Comparison of ENCODE assay signal across 15 cellular contexts in genomic region chr14:99749142-99749541, GRCh38. TPM values are rescaled to one million over a fixed set of nuclear protein-coding genes. Genes with fewer than 3 reads are reported as not detected.
DNase-seq lines count a peak whose midpoint lies in the region; TF ChIP-seq lines count a peak whose summit lies in the region.
"Had no signal": no experiment of that assay in that cellular context is flagged by ENCODE, and none has a peak within 500 bp of the region (broad histone marks: within the 10 kb centered on the region; RNA-seq: fewer than 3 reads in every experiment).

No MANE protein-coding gene starts in this region.

- H3K4me1 Mint-ChIP-seq in activated T-helper 1 cell treated with anti-CD3 and anti-CD28 coated beads, Interleukin-12 subunit alpha, Interleukin-12 subunit beta, Interleukin-2, Interleukin-4 antibody, amounts not matched to agents 30 ng/mL and 10 ng/mL and 1 ng/mL, durations not matched to agents 14 hours and 24 hours and 36 hours (ENCODE audit: low read depth) = no peaks in the 10 kb centered on the region
- H3K4me1 Mint-ChIP-seq in activated naive CD4-positive, alpha-beta T cell treated with anti-CD3 and anti-CD28 coated beads, Interleukin-2, amount 10 ng/mL, durations not matched to agents 7 days and 5 days = peaks cover 28% of the 10 kb centered on the region

- no peaks in the 10 kb centered on the region for H3K9me3 ChIP-seq in WERI-Rb-1 (ENCODE audit: severe bottlenecking)
- H3K9me3 ChIP-seq: prostate gland, suprapubic skin had no signal

- CTCF ChIA-PET in activated naive CD4-positive, alpha-beta T cell treated with anti-CD3 and anti-CD28 coated beads, Interleukin-2, amount 10 ng/mL, durations not matched to agents 7 days and 5 days (lab: Charles Lee) = no interaction called here

- H3K36me3 ChIP-seq in WERI-Rb-1 = no peaks in the 10 kb centered on the region
- no peaks in the 10 kb centered on the region for H3K36me3 ChIP-seq in kidney epithelial cell (ENCODE audit: control insufficient read depth, insufficient read depth, low read length)
- H3K36me3 ChIP-seq: prostate gland, suprapubic skin had no signal

- TF ChIP-seq CTCF in 22Rv1 (IDR thresholded peaks at IDR 0.05) (peak; percentile 35), GM12872 (IDR thresholded peaks at IDR 0.05; ENCODE audit: insufficient read depth, low read depth, low read length) (peak; percentile 27; the same call in 2 of the 3 replicates), WERI-Rb-1 (IDR thresholded peaks at IDR 0.05; ENCODE audit: low read depth, low read length) (peak; percentile 50), kidney epithelial cell (IDR thresholded peaks at IDR 0.05; ENCODE audit: insufficient read depth, low read length, poor library complexity, severe bottlenecking) (peak; percentile 17)

- no peaks in the 10 kb centered on the region for H3K36me3 Mint-ChIP-seq in activated T-helper 1 cell treated with anti-CD3 and anti-CD28 coated beads, Interleukin-12 subunit alpha, Interleukin-12 subunit beta, Interleukin-2, Interleukin-4 antibody, amounts not matched to agents 30 ng/mL and 10 ng/mL and 1 ng/mL, durations not matched to agents 14 hours and 24 hours and 36 hours (ENCODE audit: low read depth)
- no peaks in the 10 kb centered on the region for H3K36me3 Mint-ChIP-seq in activated naive CD4-positive, alpha-beta T cell treated with anti-CD3 and anti-CD28 coated beads, Interleukin-2, amount 10 ng/mL, durations not matched to agents 7 days and 5 days
- H3K36me3 Mint-ChIP-seq: activated CD4-positive, alpha-beta memory T cell treated with anti-CD3 and anti-CD28 coated beads for 36 hours; activated naive CD8-positive, alpha-beta T cell; memory B cell had no signal

- no peak overlapping the region for H3K27ac Mint-ChIP-seq in activated T-helper 1 cell treated with anti-CD3 and anti-CD28 coated beads, Interleukin-12 subunit alpha, Interleukin-12 subunit beta, Interleukin-2, Interleukin-4 antibody, amounts not matched to agents 30 ng/mL and 10 ng/mL and 1 ng/mL, durations not matched to agents 14 hours and 24 hours and 36 hours
- no peak overlapping the region for H3K27ac Mint-ChIP-seq in activated naive CD4-positive, alpha-beta T cell treated with anti-CD3 and anti-CD28 coated beads, Interleukin-2, amount 10 ng/mL, durations not matched to agents 7 days and 5 days
- H3K27ac Mint-ChIP-seq: activated CD4-positive, alpha-beta memory T cell treated with anti-CD3 and anti-CD28 coated beads for 36 hours; activated naive CD8-positive, alpha-beta T cell; CD4-positive, alpha-beta T cell; memory B cell had no signal

- H3K27ac ChIP-seq in 22Rv1 (no peak overlapping the region), WERI-Rb-1 (no peak overlapping the region)
- H3K27ac ChIP-seq: prostate gland, suprapubic skin had no signal

- H3K4me3 ChIP-seq in WERI-Rb-1 (ENCODE audit: low read depth, low read length) (no peak overlapping the region), kidney epithelial cell (ENCODE audit: low read depth, low read length) (no peak overlapping the region)
- H3K4me3 ChIP-seq: prostate gland, suprapubic skin had no signal

- no peak overlapping the region for H3K4me3 Mint-ChIP-seq in activated T-helper 1 cell treated with anti-CD3 and anti-CD28 coated beads, Interleukin-12 subunit alpha, Interleukin-12 subunit beta, Interleukin-2, Interleukin-4 antibody, amounts not matched to agents 30 ng/mL and 10 ng/mL and 1 ng/mL, durations not matched to agents 14 hours and 24 hours and 36 hours
- no peak overlapping the region for H3K4me3 Mint-ChIP-seq in activated naive CD4-positive, alpha-beta T cell treated with anti-CD3 and anti-CD28 coated beads, Interleukin-2, amount 10 ng/mL, durations not matched to agents 7 days and 5 days
- H3K4me3 Mint-ChIP-seq: activated CD4-positive, alpha-beta memory T cell treated with anti-CD3 and anti-CD28 coated beads for 36 hours; activated naive CD8-positive, alpha-beta T cell; CD4-positive, alpha-beta T cell; memory B cell had no signal

- peak; percentile 49 for DNase-seq in WERI-Rb-1
- no peak for DNase-seq in kidney epithelial cell (ENCODE audit: low read depth)
- DNase-seq in AG20443 (ENCODE audit: low spot score) = no peak
- DNase-seq in activated T-helper 1 cell treated with anti-CD3 and anti-CD28 coated beads, Interleukin-12 subunit alpha, Interleukin-12 subunit beta, Interleukin-2, Interleukin-4 antibody, amounts not matched to agents 30 ng/mL and 10 ng/mL and 1 ng/mL, durations not matched to agents 14 hours and 24 hours and 36 hours (ENCODE audit: low spot score) = no peak
- DNase-seq in activated naive CD4-positive, alpha-beta T cell treated with anti-CD3 and anti-CD28 coated beads, Interleukin-2, amount 10 ng/mL, durations not matched to agents 7 days and 5 days = no peak
- no peak for DNase-seq in GOT3 (lab: John Stamatoyannopoulos, UW)
- DNase-seq: activated CD4-positive, alpha-beta memory T cell treated with anti-CD3 and anti-CD28 coated beads for 36 hours; CD4-positive, alpha-beta T cell; NCI-H526 treated with DMSO at 0.1 percent for 48 hours had no signal

- no peaks in the 10 kb centered on the region for H3K27me3 ChIP-seq in WERI-Rb-1 (ENCODE audit: insufficient read depth, low read depth, severe bottlenecking)
- no peaks in the 10 kb centered on the region for H3K27me3 ChIP-seq in kidney epithelial cell (ENCODE audit: control insufficient read depth, insufficient read depth, low read length)

- intact Hi-C loops in activated T-helper 1 cell treated with anti-CD3 and anti-CD28 coated beads, Interleukin-12 subunit alpha, Interleukin-12 subunit beta, Interleukin-2, Interleukin-4 antibody, amounts not matched to agents 30 ng/mL and 10 ng/mL and 1 ng/mL, durations not matched to agents 14 hours and 24 hours and 36 hours (cut with micrococcal nuclease) = no loop called here

- no peaks in the 10 kb centered on the region for H3K9me3 Mint-ChIP-seq in activated T-helper 1 cell treated with anti-CD3 and anti-CD28 coated beads, Interleukin-12 subunit alpha, Interleukin-12 subunit beta, Interleukin-2, Interleukin-4 antibody, amounts not matched to agents 30 ng/mL and 10 ng/mL and 1 ng/mL, durations not matched to agents 14 hours and 24 hours and 36 hours
- no peaks in the 10 kb centered on the region for H3K9me3 Mint-ChIP-seq in activated naive CD4-positive, alpha-beta T cell treated with anti-CD3 and anti-CD28 coated beads, Interleukin-2, amount 10 ng/mL, durations not matched to agents 7 days and 5 days
- H3K9me3 Mint-ChIP-seq: activated CD4-positive, alpha-beta memory T cell treated with anti-CD3 and anti-CD28 coated beads for 36 hours; CD4-positive, alpha-beta T cell; memory B cell had no signal

- H3K27me3 Mint-ChIP-seq in activated T-helper 1 cell treated with anti-CD3 and anti-CD28 coated beads, Interleukin-12 subunit alpha, Interleukin-12 subunit beta, Interleukin-2, Interleukin-4 antibody, amounts not matched to agents 30 ng/mL and 10 ng/mL and 1 ng/mL, durations not matched to agents 14 hours and 24 hours and 36 hours (ENCODE audit: insufficient read depth) = peaks cover 40% of the 10 kb centered on the region
- H3K27me3 Mint-ChIP-seq in activated naive CD4-positive, alpha-beta T cell treated with anti-CD3 and anti-CD28 coated beads, Interleukin-2, amount 10 ng/mL, durations not matched to agents 7 days and 5 days = peaks cover 56% of the 10 kb centered on the region

RNA-seq across cellular contexts. Expression of gene EML1, which starts 44.1 kb away (rescaled TPM):
- total RNA-seq in kidney epithelial cell = 6.4 and 11.6 TPM in 2 replicates
- 0.76 and 0.91 TPM in 2 replicates for total RNA-seq in activated T-helper 1 cell treated with anti-CD3 and anti-CD28 coated beads, Interleukin-12 subunit alpha, Interleukin-12 subunit beta, Interleukin-2, Interleukin-4 antibody, amounts not matched to agents 30 ng/mL and 10 ng/mL and 1 ng/mL, durations not matched to agents 14 hours and 24 hours and 36 hours
